In genomic region chr7:68288099-68288498, GRCh38 we compare ENCODE assay signal across 29 cellular contexts.
A peak's percentile ranks its signal among the peaks of the same experiment; 100 is the strongest.
DNase-seq lines count a peak whose midpoint lies in the region; ATAC-seq and TF ChIP-seq lines count a peak whose summit lies in the region.
"Had no signal": no experiment of that assay in that cellular context is flagged by ENCODE, and none has a peak within 500 bp of the region (broad histone marks: within the 10 kb centered on the region; RNA-seq: fewer than 3 reads in every experiment).

No MANE protein-coding gene starts in this region.

- no peaks in the 10 kb centered on the region for H4K20me1 ChIP-seq in H9 (ENCODE audit: control insufficient read depth, insufficient read depth, insufficient read length)

- H3K14ac ChIP-seq in H9 (ENCODE audit: insufficient read depth, low read length): no peak overlapping the region

- peaks cover 19 to 22% of the 10 kb centered on the region in 2 experiments for H3K9me3 Mint-ChIP-seq in H9

- no peak overlapping the region for H3K27ac ChIP-seq in H9 (ENCODE audit: insufficient read length, low read depth, low read length)
- H3K27ac ChIP-seq: breast epithelium, hepatocyte, psoas muscle, sigmoid colon, tibial artery had no signal

- H3K4me2 ChIP-seq in H9 (ENCODE audit: insufficient read depth, insufficient read length, low read length): no peak overlapping the region
- H3K4me2 ChIP-seq: hepatocyte had no signal

- no peak overlapping the region for H2BK12ac ChIP-seq in H9 (ENCODE audit: insufficient read length, low read depth, low read length)

- H3K4me3 Mint-ChIP-seq in H9: no peak overlapping the region
- H3K4me3 Mint-ChIP-seq: activated CD4-positive, alpha-beta memory T cell treated with anti-CD3 and anti-CD28 coated beads for 36 hours; CD8-positive, alpha-beta memory T cell; natural killer cell had no signal

- no peak overlapping the region for H3K18ac ChIP-seq in H9 (ENCODE audit: insufficient read length, low read depth, low read length)

- H2BK120ac ChIP-seq in H9 (ENCODE audit: low read depth, low read length, poor library complexity, severe bottlenecking): no peak overlapping the region

- H2AFZ ChIP-seq in H9 (ENCODE audit: low read length): no peak overlapping the region
- H2AFZ ChIP-seq: hepatocyte had no signal

- H2BK15ac ChIP-seq in H9 (ENCODE audit: low read depth, low read length): no peak overlapping the region

- WGBS in H9 (ENCODE audit: extremely low coverage, insufficient read length, low lambda C conversion rate): no CpG with 5 or more reads among the region's 2 CpGs

- no peak overlapping the region for H4K91ac ChIP-seq in H9 (ENCODE audit: insufficient read length, low read depth, low read length)

- no peaks in the 10 kb centered on the region for H3K79me1 ChIP-seq in H9 (ENCODE audit: insufficient read depth, low read depth, low read length, poor library complexity, severe bottlenecking)

- no peak overlapping the region for H3T11ph ChIP-seq in H9 (ENCODE audit: low read length)

- peaks cover 3 to 19% (median 5%) of the 10 kb centered on the region in 3 experiments; a peak in 6 of 7 replicates for H3K36me3 Mint-ChIP-seq in H9 (ENCODE audit: insufficient read depth in 1 of 3, low read depth in 3 of 3)
- H3K36me3 Mint-ChIP-seq: activated CD4-positive, alpha-beta memory T cell treated with anti-CD3 and anti-CD28 coated beads for 36 hours; CD8-positive, alpha-beta memory T cell had no signal

- H3K79me2 ChIP-seq in H9 (ENCODE audit: insufficient read depth, low read length): no peaks in the 10 kb centered on the region
- H3K79me2 ChIP-seq: hepatocyte had no signal

- H3K4ac ChIP-seq in H9 (ENCODE audit: low read depth, low read length): no peak overlapping the region

- H4K5ac ChIP-seq in H9 (ENCODE audit: insufficient read length, low read depth, low read length): no peak overlapping the region

- H3K27me3 ChIP-seq in H9 (ENCODE audit: insufficient read depth, low read length): no peaks in the 10 kb centered on the region
- H3K27me3 ChIP-seq: BE2C, breast epithelium, hepatocyte, sigmoid colon, tibial artery had no signal

- no peaks in the 10 kb centered on the region for H3K9me3 ChIP-seq in H9 (ENCODE audit: control insufficient read depth, low read depth, low read length)
- H3K9me3 ChIP-seq: BE2C, tibial artery had no signal

- H2BK20ac ChIP-seq in H9 (ENCODE audit: low read depth, low read length, poor library complexity, severe bottlenecking): peak overlapping the region; percentile 45

- peaks cover 4 to 12% of the 10 kb centered on the region in 2 experiments for H3K4me1 Mint-ChIP-seq in H9
- H3K4me1 Mint-ChIP-seq: CD8-positive, alpha-beta memory T cell; natural killer cell had no signal

- no peak for ATAC-seq in GM19452 (IDR thresholded peaks at IDR 0.05; ENCODE audit: unreplicated experiment)
- ATAC-seq: activated naive CD4-positive, alpha-beta T cell treated with anti-CD3 and anti-CD28 coated beads, Interleukin-2, amount 50 U/mL, for 72 hours; HCT116; natural killer cell; psoas muscle had no signal

- H3K56ac ChIP-seq in H9 (ENCODE audit: insufficient read length, low read depth, low read length): no peak overlapping the region

- TF ChIP-seq CTCF in H9 (conservative IDR thresholded peaks at IDR 0.05): no peak

- H3K23me2 ChIP-seq in H9 (ENCODE audit: insufficient read length, low read depth, low read length, poor library complexity, severe bottlenecking): no peaks in the 10 kb centered on the region

- H3K4me1 ChIP-seq in H9 (ENCODE audit: insufficient read depth, low read length): no peaks in the 10 kb centered on the region
- H3K4me1 ChIP-seq: BE2C, breast epithelium, psoas muscle, sigmoid colon, tibial artery had no signal

- H4K8ac ChIP-seq in H9 (replicated peaks; ENCODE audit: insufficient read length, low read depth, low read length): no peak overlapping the region

- no peaks in the 10 kb centered on the region; the same call in 1 of the 2 replicates for H3K27me3 Mint-ChIP-seq in H9 (ENCODE audit: low read depth)
- H3K27me3 Mint-ChIP-seq: activated CD4-positive, alpha-beta memory T cell treated with anti-CD3 and anti-CD28 coated beads for 36 hours had no signal

- H2BK5ac ChIP-seq in H9 (ENCODE audit: insufficient read length, low read length): no peak overlapping the region

- H3K9ac ChIP-seq in H9 (ENCODE audit: extremely low read depth, insufficient read length, low read length): no peak overlapping the region

- H3K23ac ChIP-seq in H9 (ENCODE audit: insufficient read length, low read depth, low read length): no peak overlapping the region

- DNase-seq in H9 (no peak), NCI-H2029 (lab: John Stamatoyannopoulos, UW) (peak; percentile 33), NCI-H69 (lab: John Stamatoyannopoulos, UW) (peak; percentile 98), left kidney (ENCODE audit: low read depth, low spot score) (peak; percentile 26), cerebellar nuclear complex (lab: John Stamatoyannopoulos, UW) (no peak)
- DNase-seq in activated effector memory CD4-positive, alpha-beta T cell treated with anti-CD3 and anti-CD28 coated beads, Interleukin-2, amount 50 U/mL, for 16 hours: no peak
- DNase-seq: activated CD4-positive, alpha-beta memory T cell treated with anti-CD3 and anti-CD28 coated beads for 36 hours; activated CD4-positive, alpha-beta T cell treated with anti-CD3 and anti-CD28 coated beads for 1 hour; amygdala; BE2C; CD8-positive, alpha-beta memory T cell; DMS53; Kasumi-1; natural killer cell; NCI-H187 treated with DMSO at 0.1 percent for 48 hours; NCI-H524 treated with DMSO at 0.1 percent for 48 hours; nucleus accumbens; psoas muscle; SHP77 treated with DMSO at 0.1 percent for 48 hours; sigmoid colon; stimulated activated CD4-positive, alpha-beta T cell treated with anti-CD3 and anti-CD28 coated beads, Interleukin-12 subunit alpha, Interleukin-12 subunit beta, amount 100 ng/mL, for 4 hours; stimulated activated CD4-positive, alpha-beta T cell treated with anti-CD3 and anti-CD28 coated beads, Interleukin-2, amount 100 ng/mL, for 48 hours; tibial artery had no signal

- H3K27ac Mint-ChIP-seq in H9: no peak overlapping the region
- H3K27ac Mint-ChIP-seq: activated CD4-positive, alpha-beta memory T cell treated with anti-CD3 and anti-CD28 coated beads for 36 hours; activated naive CD4-positive, alpha-beta T cell treated with anti-CD3 and anti-CD28 coated beads, Interleukin-2, amount 50 U/mL, for 72 hours; activated T-helper 2 cell treated with anti-CD3 and anti-CD28 coated beads, Interferon-gamma antibody, Interleukin-2, Interleukin-4, amounts not matched to agents 10 μg/mL and 5 μg/mL and 100 μg/mL, durations not matched to agents 14 hours and 24 hours and 36 hours; CD8-positive, alpha-beta memory T cell; natural killer cell had no signal

- H2AK5ac ChIP-seq in H9 (ENCODE audit: insufficient read length, low read length): no peak overlapping the region

Comparison
In these comparisons a context has a peak if more than half of its experiments do, and no peak if none do; other contexts are left out.
1. DNase-seq: peak in NCI-H2029 (single experiment), NCI-H69 (single experiment) and left kidney (single experiment); none in H9 (single experiment), cerebellar nuclear complex (0 of 2) and activated effector memory CD4-positive, alpha-beta T cell treated with anti-CD3 and anti-CD28 coated beads, Interleukin-2, amount 50 U/mL, for 16 hours (single experiment).